In genomic region chr1:113784104-113784779, GRCh38 we compare ENCODE assay signal across 8 cellular contexts. TPM values are rescaled to one million over a fixed set of nuclear protein-coding genes. Genes with fewer than 3 reads are reported as not detected.
DNase-seq lines count a peak whose midpoint lies in the region; ATAC-seq and TF ChIP-seq lines count a peak whose summit lies in the region.

No MANE protein-coding gene starts in this region.

- TF ChIP-seq EP300 in gastroesophageal sphincter (IDR thresholded peaks at IDR 0.05), result no peak

- peak; percentile 37 for ATAC-seq in activated CD8-positive, alpha-beta memory T cell treated with anti-CD3 and anti-CD28 coated beads, Interleukin-2, amount 10 ng/mL, durations not matched to agents 7 days and 5 days
- ATAC-seq in HG02970 (IDR thresholded peaks at IDR 0.05; ENCODE audit: low FRiP score, unreplicated experiment), result peak; percentile 49
- ATAC-seq in gastroesophageal sphincter, result no peak

- H3K27ac ChIP-seq in muscle layer of duodenum (ENCODE audit: low read length) (peak overlapping the region; percentile 64), mesenchymal stem cell (ENCODE audit: low read length, poor library complexity, severe bottlenecking) (no peak overlapping the region), gastroesophageal sphincter (no peak overlapping the region), endodermal cell (ENCODE audit: low read depth, low read length) (no peak overlapping the region)

- no peak overlapping the region for H2BK15ac ChIP-seq in mesenchymal stem cell (ENCODE audit: low read depth, poor library complexity, severe bottlenecking)

- H3K9me3 ChIP-seq in muscle layer of duodenum (ENCODE audit: control insufficient read depth in 1 of 2, low read length in 2 of 2) (no peaks in the 10 kb centered on the region), mesenchymal stem cell (ENCODE audit: control insufficient read depth, low read length) (no peaks in the 10 kb centered on the region), gastroesophageal sphincter (no peaks in the 10 kb centered on the region), endodermal cell (ENCODE audit: control insufficient read depth, low read length) (no peaks in the 10 kb centered on the region)

- no peak for TF ChIP-seq POLR2A in gastroesophageal sphincter (IDR thresholded peaks at IDR 0.05)

- H3K27me3 ChIP-seq in muscle layer of duodenum (ENCODE audit: low read depth, low read length) (no peaks in the 10 kb centered on the region), mesenchymal stem cell (ENCODE audit: control insufficient read depth in 1 of 2, insufficient read depth in 1 of 2, low read length in 2 of 2) (no peaks in the 10 kb centered on the region), gastroesophageal sphincter (no peaks in the 10 kb centered on the region), endodermal cell (ENCODE audit: control insufficient read depth, insufficient read depth, low read length, poor library complexity, severe bottlenecking) (no peaks in the 10 kb centered on the region)

- peaks cover 28% of the 10 kb centered on the region for H3K79me1 ChIP-seq in mesenchymal stem cell (replicated peaks; ENCODE audit: low read length, poor library complexity, severe bottlenecking)

- H2BK120ac ChIP-seq in mesenchymal stem cell (ENCODE audit: low read depth, low read length), result no peak overlapping the region

- H3K27ac Mint-ChIP-seq in activated CD8-positive, alpha-beta memory T cell treated with anti-CD3 and anti-CD28 coated beads, Interleukin-2, amount 10 ng/mL, durations not matched to agents 7 days and 5 days, result peak overlapping the region; percentile 98
- H3K27ac Mint-ChIP-seq in activated CD4-positive, alpha-beta T cell treated with anti-CD3 and anti-CD28 coated beads, Interleukin-2, amount 10 ng/mL, durations not matched to agents 7 days and 5 days, result peak overlapping the region; percentile 96
- no peak overlapping the region for H3K27ac Mint-ChIP-seq in endodermal cell

- H3K4ac ChIP-seq in mesenchymal stem cell (ENCODE audit: low read depth in 1 of 2, low read length in 2 of 2), result no peak overlapping the region

- peaks cover 30% of the 10 kb centered on the region for H3K36me3 Mint-ChIP-seq in activated CD8-positive, alpha-beta memory T cell treated with anti-CD3 and anti-CD28 coated beads, Interleukin-2, amount 10 ng/mL, durations not matched to agents 7 days and 5 days
- H3K36me3 Mint-ChIP-seq in activated CD4-positive, alpha-beta T cell treated with anti-CD3 and anti-CD28 coated beads, Interleukin-2, amount 10 ng/mL, durations not matched to agents 7 days and 5 days (ENCODE audit: low read depth), result peaks cover 41% of the 10 kb centered on the region
- peaks cover 5% of the 10 kb centered on the region for H3K36me3 Mint-ChIP-seq in endodermal cell (ENCODE audit: low read depth)

- no peak overlapping the region for H2BK5ac ChIP-seq in mesenchymal stem cell (ENCODE audit: low read depth, low read length, poor library complexity, severe bottlenecking)

- H3K4me1 Mint-ChIP-seq in activated CD8-positive, alpha-beta memory T cell treated with anti-CD3 and anti-CD28 coated beads, Interleukin-2, amount 10 ng/mL, durations not matched to agents 7 days and 5 days, result peaks cover 30% of the 10 kb centered on the region
- H3K4me1 Mint-ChIP-seq in activated CD4-positive, alpha-beta T cell treated with anti-CD3 and anti-CD28 coated beads, Interleukin-2, amount 10 ng/mL, durations not matched to agents 7 days and 5 days, result peaks cover 31% of the 10 kb centered on the region
- H3K4me1 Mint-ChIP-seq in endodermal cell, result peaks cover 11% of the 10 kb centered on the region

- H3K4me1 ChIP-seq in muscle layer of duodenum (ENCODE audit: control insufficient read depth in 1 of 2, insufficient read depth in 2 of 2, low read length in 2 of 2) (peaks cover 3 to 52% of the 10 kb centered on the region in 2 donors), mesenchymal stem cell (ENCODE audit: control insufficient read depth, insufficient read depth, low read depth, low read length) (no peaks in the 10 kb centered on the region), gastroesophageal sphincter (peaks cover 12 to 83% (median 20%) of the 10 kb centered on the region in 3 donors), endodermal cell (ENCODE audit: control insufficient read depth, insufficient read depth, low read length) (no peaks in the 10 kb centered on the region)

- H4K8ac ChIP-seq in mesenchymal stem cell (ENCODE audit: low read length), result no peak overlapping the region

- no peak overlapping the region for H3K4me3 ChIP-seq in muscle layer of duodenum (ENCODE audit: low read depth in 1 of 2, low read length in 2 of 2)
- no peak overlapping the region for H3K4me3 ChIP-seq in mesenchymal stem cell (ENCODE audit: insufficient read depth in 1 of 2, low read depth in 1 of 2, low read length in 2 of 2)
- H3K4me3 ChIP-seq in gastroesophageal sphincter, result no peak overlapping the region
- H3K4me3 ChIP-seq in endodermal cell (ENCODE audit: low read length), result no peak overlapping the region

- DNase-seq in activated CD8-positive, alpha-beta memory T cell treated with anti-CD3 and anti-CD28 coated beads, Interleukin-2, amount 10 ng/mL, durations not matched to agents 7 days and 5 days, result peak; percentile 48
- no peak for DNase-seq in activated CD8-positive, alpha-beta memory T cell treated with anti-CD3 and anti-CD28 coated beads, Interleukin-2, amount 50 U/mL, for 48 hours
- DNase-seq in activated CD4-positive, alpha-beta T cell treated with anti-CD3 and anti-CD28 coated beads, Interleukin-2, amount 10 ng/mL, durations not matched to agents 7 days and 5 days, result no peak
- DNase-seq in mesenchymal stem cell (no peak), endodermal cell (no peak)

- peak overlapping the region in 1 of 2 experiments; percentile 29 for H2BK12ac ChIP-seq in mesenchymal stem cell (ENCODE audit: low read length in 2 of 2)

- POLR2A ChIA-PET in activated CD4-positive, alpha-beta T cell treated with anti-CD3 and anti-CD28 coated beads, Interleukin-2, amount 10 ng/mL, durations not matched to agents 7 days and 5 days (lab: Charles Lee), result interaction anchor here (0.6 kb wide), 1 partner anchor 25 kb away, joined by 3 read pairs; no protein-coding TSS in a partner anchor

- H3K14ac ChIP-seq in mesenchymal stem cell (ENCODE audit: low read length in 2 of 2), result no peak overlapping the region

- no peak overlapping the region for H2AFZ ChIP-seq in mesenchymal stem cell (ENCODE audit: low read depth, low read length)

- no peaks in the 10 kb centered on the region for H3K36me3 ChIP-seq in muscle layer of duodenum (ENCODE audit: control insufficient read depth in 1 of 2, insufficient read depth in 2 of 2, low read length in 2 of 2)
- H3K36me3 ChIP-seq in mesenchymal stem cell (ENCODE audit: control insufficient read depth in 1 of 2, insufficient read depth in 2 of 2, low read depth in 1 of 2, low read length in 2 of 2), result peaks cover 2 to 8% of the 10 kb centered on the region in 2 experiments
- peaks cover 0 to 3% of the 10 kb centered on the region in 2 donors for H3K36me3 ChIP-seq in gastroesophageal sphincter
- peaks cover 7% of the 10 kb centered on the region for H3K36me3 ChIP-seq in endodermal cell (ENCODE audit: control insufficient read depth, insufficient read depth, low read length)

- H3K18ac ChIP-seq in mesenchymal stem cell (ENCODE audit: low read depth in 1 of 2, low read length in 2 of 2), result no peak overlapping the region

- no peak overlapping the region for H4K91ac ChIP-seq in mesenchymal stem cell (ENCODE audit: low read length)

- no peak overlapping the region for H3K4me2 ChIP-seq in mesenchymal stem cell (ENCODE audit: low read length, poor library complexity, severe bottlenecking)

- TF ChIP-seq CTCF in gastroesophageal sphincter (IDR thresholded peaks at IDR 0.05), result no peak
- no peak for TF ChIP-seq CTCF in endodermal cell (conservative IDR thresholded peaks at IDR 0.05)

- no peak overlapping the region for H3K9ac ChIP-seq in mesenchymal stem cell (ENCODE audit: low read length)
- no peak overlapping the region for H3K9ac ChIP-seq in endodermal cell (ENCODE audit: extremely low read depth, low read length, poor library complexity, severe bottlenecking)

- H3K9me3 Mint-ChIP-seq in activated CD8-positive, alpha-beta memory T cell treated with anti-CD3 and anti-CD28 coated beads, Interleukin-2, amount 10 ng/mL, durations not matched to agents 7 days and 5 days (ENCODE audit: low read depth), result no peaks in the 10 kb centered on the region
- peaks cover under 1% of the 10 kb centered on the region for H3K9me3 Mint-ChIP-seq in activated CD4-positive, alpha-beta T cell treated with anti-CD3 and anti-CD28 coated beads, Interleukin-2, amount 10 ng/mL, durations not matched to agents 7 days and 5 days
- H3K9me3 Mint-ChIP-seq in endodermal cell, result no peaks in the 10 kb centered on the region

- H2AK5ac ChIP-seq in mesenchymal stem cell (ENCODE audit: low read length, severe bottlenecking), result no peak overlapping the region

- peak overlapping the region; percentile 55 for H3K4me3 Mint-ChIP-seq in activated CD8-positive, alpha-beta memory T cell treated with anti-CD3 and anti-CD28 coated beads, Interleukin-2, amount 10 ng/mL, durations not matched to agents 7 days and 5 days
- H3K4me3 Mint-ChIP-seq in activated CD4-positive, alpha-beta T cell treated with anti-CD3 and anti-CD28 coated beads, Interleukin-2, amount 10 ng/mL, durations not matched to agents 7 days and 5 days, result peak overlapping the region; percentile 67
- no peak overlapping the region for H3K4me3 Mint-ChIP-seq in endodermal cell

- H3K23ac ChIP-seq in mesenchymal stem cell (ENCODE audit: low read length in 2 of 2), result no peak overlapping the region

- CTCF ChIA-PET in activated CD8-positive, alpha-beta memory T cell treated with anti-CD3 and anti-CD28 coated beads, Interleukin-2, amount 10 ng/mL, durations not matched to agents 7 days and 5 days (lab: Charles Lee), result interaction anchor here (0.8 to 1.7 kb wide), 8 partner anchors 9 to 86 kb away, joined by 3 to 11 read pairs (median 3); partner anchors contain the start of gene PHTF1
- CTCF ChIA-PET in activated CD4-positive, alpha-beta T cell treated with anti-CD3 and anti-CD28 coated beads, Interleukin-2, amount 10 ng/mL, durations not matched to agents 7 days and 5 days (lab: Charles Lee), result interaction anchor here (0.7 to 0.9 kb wide), 2 partner anchors 29 to 193 kb away, joined by 3 to 4 read pairs; no protein-coding TSS in a partner anchor

- 100% methylated on average over 4 of the region's 5 CpGs for WGBS in mesenchymal stem cell
- 77 to 92% methylated on average over 2 to 5 of the region's 5 CpGs for WGBS in gastroesophageal sphincter (ENCODE audit: low coverage in 1 of 2), 2 donors
- 89 to 100% methylated on average over 1 to 5 of the region's 5 CpGs for WGBS in endodermal cell (ENCODE audit: insufficient coverage in 1 of 2, insufficient read length in 1 of 2), 2 experiments

- H3K27me3 Mint-ChIP-seq in activated CD8-positive, alpha-beta memory T cell treated with anti-CD3 and anti-CD28 coated beads, Interleukin-2, amount 10 ng/mL, durations not matched to agents 7 days and 5 days, result no peaks in the 10 kb centered on the region
- H3K27me3 Mint-ChIP-seq in activated CD4-positive, alpha-beta T cell treated with anti-CD3 and anti-CD28 coated beads, Interleukin-2, amount 10 ng/mL, durations not matched to agents 7 days and 5 days, result no peaks in the 10 kb centered on the region
- no peaks in the 10 kb centered on the region for H3K27me3 Mint-ChIP-seq in endodermal cell (ENCODE audit: insufficient read depth)

RNA-seq across cellular contexts. Expression of gene PHTF1, which starts 25.0 kb away (rescaled TPM):
- 10 to 100 TPM; 27.8 to 30.4 TPM for total RNA-seq in activated CD8-positive, alpha-beta memory T cell treated with anti-CD3 and anti-CD28 coated beads, Interleukin-2, amount 10 ng/mL, durations not matched to agents 7 days and 5 days
- 10 to 100 TPM; 17.0 to 18.7 TPM for total RNA-seq in activated CD4-positive, alpha-beta T cell treated with anti-CD3 and anti-CD28 coated beads, Interleukin-2, amount 10 ng/mL, durations not matched to agents 7 days and 5 days
- 32.2 TPM for polyA plus RNA-seq in mesenchymal stem cell (2013, experiment 1 of 2)
- polyA plus RNA-seq in mesenchymal stem cell (2013, experiment 2 of 2), result 33.2 TPM
- total RNA-seq in gastroesophageal sphincter (10 to 100 TPM in 3 of 4 donors, 1 to 10 TPM in 1; 10.0 to 14.8 (median 11.1) TPM), endodermal cell (10 to 100 TPM; 43.8 to 56.5 TPM)
- 41.2 TPM for polyA plus RNA-seq in endodermal cell (2013, experiment 1 of 2)
- polyA plus RNA-seq in endodermal cell (2013, experiment 2 of 2), result 39.2 TPM

RNA-seq across cellular contexts. Expression of gene RSBN1, which starts 28.0 kb away (rescaled TPM):
- total RNA-seq in activated CD8-positive, alpha-beta memory T cell treated with anti-CD3 and anti-CD28 coated beads, Interleukin-2, amount 10 ng/mL, durations not matched to agents 7 days and 5 days, result 10 to 100 TPM; 23.7 to 24.9 TPM
- 10 to 100 TPM; 30.8 to 31.7 TPM for total RNA-seq in activated CD4-positive, alpha-beta T cell treated with anti-CD3 and anti-CD28 coated beads, Interleukin-2, amount 10 ng/mL, durations not matched to agents 7 days and 5 days
- 5.9 TPM for polyA plus RNA-seq in mesenchymal stem cell (2013, experiment 1 of 2)
- 5.7 TPM for polyA plus RNA-seq in mesenchymal stem cell (2013, experiment 2 of 2)
- total RNA-seq in gastroesophageal sphincter (10 to 100 TPM; 20.2 to 25.4 (median 22.6) TPM), endodermal cell (10 to 100 TPM; 13.7 to 17.5 TPM)
- 19.4 TPM for polyA plus RNA-seq in endodermal cell (2013, experiment 1 of 2)
- 20.4 TPM for polyA plus RNA-seq in endodermal cell (2013, experiment 2 of 2)
